8 cellular contexts compared by ENCODE assay signal in the genomic region with DNA sequence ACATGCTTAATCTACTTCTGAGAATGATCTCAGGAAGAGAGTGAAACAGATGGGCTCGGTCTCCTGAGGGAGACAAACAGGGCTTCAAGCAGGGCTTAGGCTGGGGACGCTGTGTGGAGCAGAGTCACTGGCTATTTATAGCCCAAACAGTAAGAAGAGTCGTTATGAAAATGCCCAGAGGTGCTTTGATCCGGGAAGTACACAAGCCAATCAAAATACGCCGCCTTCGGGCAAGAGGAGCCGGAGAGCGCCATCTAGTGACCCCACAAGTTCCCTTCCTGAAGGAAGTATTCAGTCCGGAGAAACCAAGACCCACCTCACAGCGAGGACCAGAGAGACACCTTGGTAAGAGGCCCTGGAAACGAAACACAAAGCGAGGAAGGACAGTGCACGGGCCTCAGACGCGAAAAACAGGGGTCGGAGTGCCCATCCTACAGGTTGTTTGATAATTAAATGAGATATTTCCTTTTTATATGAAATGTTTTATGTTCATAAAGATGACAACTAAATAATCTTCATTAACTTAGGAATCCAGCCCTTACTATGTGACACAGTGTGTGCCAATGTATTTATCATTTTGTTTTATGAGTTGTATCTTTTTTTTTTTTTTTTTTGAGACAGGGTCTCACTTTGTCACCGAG. TPM values are rescaled to one million over a fixed set of nuclear protein-coding genes. Genes with fewer than 3 reads are reported as not detected.
DNase-seq lines count a peak whose midpoint lies in the region; ATAC-seq and TF ChIP-seq lines count a peak whose summit lies in the region.

No MANE protein-coding gene starts in this region.

- no peaks in the 10 kb centered on the region for H3K36me3 Mint-ChIP-seq in activated naive CD8-positive, alpha-beta T cell treated with anti-CD3 and anti-CD28 coated beads for 36 hours

- H3K36me3 ChIP-seq in cardiac muscle cell (no peaks in the 10 kb centered on the region), psoas muscle (ENCODE audit: insufficient read depth in 1 of 2, low read depth in 1 of 2) (no peaks in the 10 kb centered on the region)

- no peak overlapping the region for H3K27ac ChIP-seq in cardiac muscle cell
- peak overlapping the region; percentile 86 for H3K27ac ChIP-seq in psoas muscle

- H3K27me3 ChIP-seq in cardiac muscle cell (no peaks in the 10 kb centered on the region), psoas muscle (ENCODE audit: insufficient read depth in 3 of 3, low read length in 2 of 3) (no peaks in the 10 kb centered on the region)

- peaks cover 3% of the 10 kb centered on the region for H3K27me3 Mint-ChIP-seq in activated naive CD8-positive, alpha-beta T cell treated with anti-CD3 and anti-CD28 coated beads for 36 hours

- H3K9me3 ChIP-seq in cardiac muscle cell (ENCODE audit: low read depth) (no peaks in the 10 kb centered on the region), psoas muscle (peaks cover 6% of the 10 kb centered on the region)

- peak overlapping the region; percentile 30 for H3K27ac Mint-ChIP-seq in activated naive CD8-positive, alpha-beta T cell treated with anti-CD3 and anti-CD28 coated beads for 36 hours

- DNase-seq in NCI-H1417 (lab: John Stamatoyannopoulos, UW) (peak; percentile 73 to 95 (median 83)), SKM-1 treated with dmso at 0.1 percent for 144 hours (lab: John Stamatoyannopoulos, UW; ENCODE audit: unreplicated experiment) (peak; percentile 98), cardiac muscle cell (ENCODE audit: low read depth in 1 of 2, low spot score in 1 of 2) (peak; percentile 94), psoas muscle (peak; percentile 82 to 93), ureter (ENCODE audit: low spot score) (peak; percentile 90)
- peak; percentile 80 for DNase-seq in activated naive CD8-positive, alpha-beta T cell treated with anti-CD3 and anti-CD28 coated beads for 36 hours

- H3K4me3 Mint-ChIP-seq in activated naive CD8-positive, alpha-beta T cell treated with anti-CD3 and anti-CD28 coated beads for 36 hours: peak overlapping the region; percentile 11

- H3K9me3 Mint-ChIP-seq in activated naive CD8-positive, alpha-beta T cell treated with anti-CD3 and anti-CD28 coated beads for 36 hours: peaks cover 6% of the 10 kb centered on the region

- TF ChIP-seq CTCF in GM12875 (IDR thresholded peaks at IDR 0.05; ENCODE audit: borderline replicate concordance, insufficient read depth, low read depth, low read length): peak; percentile 71
- peak; percentile 85 for TF ChIP-seq CTCF in cardiac muscle cell (IDR thresholded peaks at IDR 0.05; ENCODE audit: low read depth, low read length)
- peak; percentile 85 for TF ChIP-seq CTCF in psoas muscle (IDR thresholded peaks at IDR 0.05)

- 5 to 7% (median 7%) methylated on average over 18 of the region's 18 CpGs for WGBS in psoas muscle, 3 donors

- ATAC-seq in HG02763 (IDR thresholded peaks at IDR 0.05; ENCODE audit: unreplicated experiment) (peak; percentile 94), psoas muscle (peak; percentile 98 to 100 (median 99))

- H3K4me1 ChIP-seq in cardiac muscle cell (ENCODE audit: low read depth): peaks cover 4% of the 10 kb centered on the region
- H3K4me1 ChIP-seq in psoas muscle: peaks cover 6% of the 10 kb centered on the region

- H3K4me1 Mint-ChIP-seq in activated naive CD8-positive, alpha-beta T cell treated with anti-CD3 and anti-CD28 coated beads for 36 hours: peaks cover 7% of the 10 kb centered on the region

- intact Hi-C loops in psoas muscle (cut with DNase I): loop anchor here (1.0 to 5.0 kb wide), 4 partner anchors 52 to 202 kb away; partner anchors contain the start of genes CNST (in 1 of the 2) and TFB2M (in 1 of the 2)

- H3K4me3 ChIP-seq in GM12875 (ENCODE audit: low read depth, low read length) (no peak overlapping the region), cardiac muscle cell (no peak overlapping the region), psoas muscle (peak overlapping the region; percentile 53)

RNA-seq across cellular contexts. Expression of gene SCCPDH, which starts 25.0 kb away (rescaled TPM):
- 10 to 100 TPM; 45.8 to 46.3 TPM for total RNA-seq in activated naive CD8-positive, alpha-beta T cell treated with anti-CD3 and anti-CD28 coated beads for 36 hours
- total RNA-seq in cardiac muscle cell: 43.6 and 55.5 TPM in 2 replicates
- 88.0 and 91.3 TPM in 2 replicates for polyA plus RNA-seq in cardiac muscle cell
- 10 to 100 TPM; 22.6 to 41.8 (median 38.5) TPM for total RNA-seq in psoas muscle
- polyA plus RNA-seq in psoas muscle: 10 to 100 TPM; 28.3 to 50.8 (median 44.3) TPM
- total RNA-seq in ureter: 108 TPM
